Comparison of ENCODE assay signal across 10 cellular contexts in genomic region chr2:197306024-197306690, GRCh38. TPM values are rescaled to one million over a fixed set of nuclear protein-coding genes. Genes with fewer than 3 reads are reported as not detected.
DNase-seq lines count a peak whose midpoint lies in the region; ATAC-seq and TF ChIP-seq lines count a peak whose summit lies in the region.
"Had no signal": no experiment of that assay in that cellular context is flagged by ENCODE, and none has a peak within 500 bp of the region (broad histone marks: within the 10 kb centered on the region; RNA-seq: fewer than 3 reads in every experiment).

No MANE protein-coding gene starts in this region.

- WGBS in body of pancreas, 2 donors, result 77 to 91% methylated on average over 4 to 5 of the region's 5 CpGs

- no peaks in the 10 kb centered on the region for H3K27me3 ChIP-seq in HL-60 (ENCODE audit: insufficient read depth, poor library complexity, severe bottlenecking)
- no peaks in the 10 kb centered on the region for H3K27me3 ChIP-seq in body of pancreas
- H3K27me3 ChIP-seq in rectal smooth muscle tissue (ENCODE audit: control insufficient read depth, insufficient read depth, low read length), result no peaks in the 10 kb centered on the region
- H3K27me3 ChIP-seq: hepatocyte had no signal

- H3K36me3 ChIP-seq in body of pancreas (replicated peaks in 1 of 2; ENCODE audit: insufficient read depth in 1 of 2, low read depth in 2 of 2) (no peaks in the 10 kb centered on the region), rectal smooth muscle tissue (ENCODE audit: control insufficient read depth, insufficient read depth, low read length) (no peaks in the 10 kb centered on the region)

- peaks cover 34% of the 10 kb centered on the region for H3K4me1 ChIP-seq in body of pancreas
- peaks cover 9% of the 10 kb centered on the region for H3K4me1 ChIP-seq in rectal smooth muscle tissue (ENCODE audit: control insufficient read depth, insufficient read depth, low read length)

- H3K9ac ChIP-seq in rectal smooth muscle tissue (ENCODE audit: low read length), result no peak overlapping the region

- H3K4me3 ChIP-seq in HL-60 (replicated peaks; ENCODE audit: insufficient read depth, low read length) (no peak overlapping the region), body of pancreas (no peak overlapping the region), rectal smooth muscle tissue (ENCODE audit: low read length) (no peak overlapping the region)
- H3K4me3 ChIP-seq: hepatocyte had no signal

- ATAC-seq in body of pancreas, result no peak
- ATAC-seq: WTC11 had no signal

- DNase-seq in COLO668 (lab: John Stamatoyannopoulos, UW; ENCODE audit: unreplicated experiment) (peak; percentile 10), HL-60 (ENCODE audit: low read depth in 1 of 2, low spot score in 1 of 2) (no peak), body of pancreas (no peak), T-helper 9 cell (no peak), posterior vena cava (ENCODE audit: low spot score) (no peak), cerebellum (ENCODE audit: low spot score) (no peak)
- DNase-seq: IMR-90 had no signal

- intact Hi-C loops in body of pancreas (cut with DNase I), result no loop called here
- intact Hi-C loops in posterior vena cava (cut with DNase I), result loop anchor here in 1 of 2 donors (10.0 kb wide), 1 partner anchor 101 kb away; no protein-coding TSS in a partner anchor

- H3K27ac ChIP-seq in HL-60 (replicated peaks) (peak overlapping the region; percentile 80), body of pancreas (peak overlapping the region; percentile 35 to 62 (median 45)), rectal smooth muscle tissue (ENCODE audit: low read depth, low read length) (peak overlapping the region; percentile 4)
- H3K27ac ChIP-seq: hepatocyte had no signal

- no peak for TF ChIP-seq POLR2A in body of pancreas (IDR thresholded peaks at IDR 0.05)

- no peaks in the 10 kb centered on the region for H3K9me3 ChIP-seq in body of pancreas

- TF ChIP-seq CTCF in HL-60 (IDR thresholded peaks at IDR 0.05; ENCODE audit: insufficient read depth, low read length), result no peak
- no peak for TF ChIP-seq CTCF in body of pancreas (IDR thresholded peaks at IDR 0.05)

RNA-seq across cellular contexts. Expression of gene ANKRD44, which starts 4.4 kb away (rescaled TPM):
- total RNA-seq in body of pancreas (10 to 100 TPM; 12.2 TPM), posterior vena cava (10 to 100 TPM; 21.2 to 24.5 TPM), cerebellum (84.9 TPM)

Comparison
In these comparisons a context has a peak if more than half of its experiments do, and no peak if none do; other contexts are left out.
1. H3K27ac ChIP-seq: peak in every context shown above with its lines; median percentile 80 in HL-60; 45 in body of pancreas; 4 in rectal smooth muscle tissue.